In the genomic region with DNA sequence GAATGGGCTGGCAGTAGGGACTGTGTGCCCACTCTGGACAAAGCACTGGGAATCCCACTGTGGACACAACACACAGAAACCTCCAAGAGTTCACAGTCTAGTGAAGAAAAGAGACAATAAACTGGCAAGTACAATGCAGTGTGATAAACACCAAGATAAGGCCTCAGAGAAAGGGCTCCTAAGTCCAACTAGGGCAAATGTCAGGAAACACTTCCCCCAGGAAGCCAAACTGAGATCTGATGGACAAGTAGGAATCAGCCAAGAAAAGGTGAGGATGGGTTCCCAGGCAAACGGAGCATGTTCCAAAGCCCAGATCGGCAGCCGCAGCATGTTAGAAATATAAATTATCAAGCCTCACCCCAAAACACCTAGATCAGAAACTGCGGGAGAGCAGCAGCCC, we compare ENCODE assay signal across 21 cellular contexts. TPM values are rescaled to one million over a fixed set of nuclear protein-coding genes. Genes with fewer than 3 reads are reported as not detected.
DNase-seq lines count a peak whose midpoint lies in the region; ATAC-seq, FAIRE-seq and TF ChIP-seq lines count a peak whose summit lies in the region.
"Had no signal": no experiment of that assay in that cellular context is flagged by ENCODE, and none has a peak within 500 bp of the region (broad histone marks: within the 10 kb centered on the region; RNA-seq: fewer than 3 reads in every experiment).

No MANE protein-coding gene starts in this region.

- H3K4me3 ChIP-seq in HEK293 (ENCODE audit: low read depth, low read length), result no peak overlapping the region
- H3K4me3 ChIP-seq in colonic mucosa, result no peak overlapping the region
- peak overlapping the region in 1 of 2 donors; percentile 44 for H3K4me3 ChIP-seq in mucosa of rectum (ENCODE audit: low read length in 2 of 2)
- H3K4me3 ChIP-seq: A549, BLaER1, HAP-1, SK-N-MC had no signal

- H3K9me3 ChIP-seq in HEK293 (ENCODE audit: control insufficient read depth, insufficient read depth, low read depth, low read length) (no peaks in the 10 kb centered on the region), colonic mucosa (no peaks in the 10 kb centered on the region), mucosa of rectum (ENCODE audit: control insufficient read depth in 2 of 2, low read length in 2 of 2) (no peaks in the 10 kb centered on the region)
- H3K9me3 ChIP-seq: A549, BLaER1, HAP-1 had no signal

- ATAC-seq in HG02763 (IDR thresholded peaks at IDR 0.05; ENCODE audit: unreplicated experiment), result no peak
- ATAC-seq: CD8-positive, alpha-beta T cell had no signal

- no peak for FAIRE-seq in frontal cortex (lab: Jason Lieb, UNC)
- FAIRE-seq: A549, D721Med, GM12892, GM18507 had no signal

- no peak for TF ChIP-seq CTCF in C4-2B (conservative IDR thresholded peaks at IDR 0.05)
- no peak for TF ChIP-seq CTCF in HEK293 (tag by site-specific recombination; IDR thresholded peaks at IDR 0.05)
- TF ChIP-seq CTCF in colonic mucosa (IDR thresholded peaks at IDR 0.05), result no peak

- H3K9ac ChIP-seq in colonic mucosa (ENCODE audit: low read depth in 2 of 2, low read length in 2 of 2) (peak overlapping the region in 1 of 2 donors; percentile 61), mucosa of rectum (ENCODE audit: low read depth in 1 of 2, low read length in 2 of 2) (peak overlapping the region in 1 of 2 donors; percentile 26)
- H3K9ac ChIP-seq: BLaER1 had no signal

- H3K4me1 ChIP-seq in HEK293 (ENCODE audit: control insufficient read depth, insufficient read depth, low read length) (peaks cover 5% of the 10 kb centered on the region), colonic mucosa (peaks cover 4% of the 10 kb centered on the region), mucosa of rectum (ENCODE audit: control insufficient read depth in 2 of 2, insufficient read depth in 2 of 2, low read length in 2 of 2) (peaks cover 14 to 25% of the 10 kb centered on the region in 2 donors)

- DNase-seq in colonic mucosa (peak; percentile 66), NCI-H2227 (lab: John Stamatoyannopoulos, UW; ENCODE audit: unreplicated experiment) (no peak), NCI-H345 (lab: John Stamatoyannopoulos, UW) (no peak), frontal cortex (ENCODE audit: low spot score in 2 of 2) (no peak)
- DNase-seq: CD8-positive, alpha-beta T cell; KG1; MV-4-11; NCI-H446 treated with DMSO at 0.1 percent for 48 hours; NK-92 treated with Interleukin-12 subunit alpha and Interleukin-12 subunit beta, amount 100 ng/mL, for 24 hours; Right ventricle myocardium superior had no signal

- POLR2A ChIA-PET in HEK293 (lab: Yijun Ruan, JAX), result no interaction called here

- H3K36me3 ChIP-seq in HEK293 (ENCODE audit: control insufficient read depth in 2 of 2, insufficient read depth in 1 of 2, low read length in 2 of 2), result no peaks in the 10 kb centered on the region; a peak in 1 of 3 replicates
- H3K36me3 ChIP-seq in colonic mucosa, result no peaks in the 10 kb centered on the region
- peaks cover 4% of the 10 kb centered on the region in 2 donors for H3K36me3 ChIP-seq in mucosa of rectum (ENCODE audit: control insufficient read depth in 2 of 2, insufficient read depth in 2 of 2, low read length in 2 of 2)

- intact Hi-C loops in colonic mucosa (cut with DNase I), result no loop called here

- H3K27me3 ChIP-seq in colonic mucosa (no peaks in the 10 kb centered on the region), mucosa of rectum (ENCODE audit: control insufficient read depth in 2 of 2, insufficient read depth in 2 of 2, low read length in 2 of 2) (no peaks in the 10 kb centered on the region)
- H3K27me3 ChIP-seq: BLaER1 had no signal

- peak overlapping the region; percentile 55 for H3K27ac ChIP-seq in C4-2B
- H3K27ac ChIP-seq in HEK293 (ENCODE audit: extremely low read depth, low read depth, low read length), result no peak overlapping the region
- peak overlapping the region; percentile 52 for H3K27ac ChIP-seq in colonic mucosa
- H3K27ac ChIP-seq in mucosa of rectum (ENCODE audit: low read depth in 2 of 2, low read length in 2 of 2), result peak overlapping the region; percentile 71 to 81
- H3K27ac ChIP-seq: A549, BLaER1, SK-N-MC had no signal

- CTCF ChIA-PET in HEK293 (lab: Yijun Ruan, JAX), result no interaction called here

TF ChIP-seq in HEK293, 187 proteins besides CTCF, POLR2A, EP300 and RAD21:
- TF ChIP-seq ZSCAN30 (tag by site-specific recombination; IDR thresholded peaks at IDR 0.05) (0 out of 2 replicates have a peak, but pooled peaks have one; percentile 19), ZBTB21 (tag by site-specific recombination; IDR thresholded peaks at IDR 0.05) (no peak)
- TF ChIP-seq, protein P1, sequence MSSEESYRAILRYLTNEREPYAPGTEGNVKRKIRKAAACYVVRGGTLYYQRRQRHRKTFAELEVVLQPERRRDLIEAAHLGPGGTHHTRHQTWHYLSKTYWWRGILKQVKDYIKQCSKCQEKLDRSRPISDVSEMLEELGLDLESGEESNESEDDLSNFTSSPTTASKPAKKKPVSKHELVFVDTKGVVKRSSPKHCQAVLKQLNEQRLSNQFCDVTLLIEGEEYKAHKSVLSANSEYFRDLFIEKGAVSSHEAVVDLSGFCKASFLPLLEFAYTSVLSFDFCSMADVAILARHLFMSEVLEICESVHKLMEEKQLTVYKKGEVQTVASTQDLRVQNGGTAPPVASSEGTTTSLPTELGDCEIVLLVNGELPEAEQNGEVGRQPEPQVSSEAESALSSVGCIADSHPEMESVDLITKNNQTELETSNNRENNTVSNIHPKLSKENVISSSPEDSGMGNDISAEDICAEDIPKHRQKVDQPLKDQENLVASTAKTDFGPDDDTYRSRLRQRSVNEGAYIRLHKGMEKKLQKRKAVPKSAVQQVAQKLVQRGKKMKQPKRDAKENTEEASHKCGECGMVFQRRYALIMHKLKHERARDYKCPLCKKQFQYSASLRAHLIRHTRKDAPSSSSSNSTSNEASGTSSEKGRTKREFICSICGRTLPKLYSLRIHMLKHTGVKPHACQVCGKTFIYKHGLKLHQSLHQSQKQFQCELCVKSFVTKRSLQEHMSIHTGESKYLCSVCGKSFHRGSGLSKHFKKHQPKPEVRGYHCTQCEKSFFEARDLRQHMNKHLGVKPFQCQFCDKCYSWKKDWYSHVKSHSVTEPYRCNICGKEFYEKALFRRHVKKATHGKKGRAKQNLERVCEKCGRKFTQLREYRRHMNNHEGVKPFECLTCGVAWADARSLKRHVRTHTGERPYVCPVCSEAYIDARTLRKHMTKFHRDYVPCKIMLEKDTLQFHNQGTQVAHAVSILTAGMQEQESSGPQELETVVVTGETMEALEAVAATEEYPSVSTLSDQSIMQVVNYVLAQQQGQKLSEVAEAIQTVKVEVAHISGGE (tag by site-specific recombination; conservative IDR thresholded peaks at IDR 0.05; ENCODE audit: low read depth), result no peak

RNA-seq across cellular contexts. Expression of a gene that starts 5.4 kb away (rescaled TPM):
- total RNA-seq in colonic mucosa, result 10 to 100 TPM; 60.0 to 69.0 TPM
- total RNA-seq in frontal cortex, result 14.7 TPM

RNA-seq across cellular contexts. Expression of a gene that starts 37.5 kb away (rescaled TPM):
- 100 to 1,000 TPM; 211 to 215 TPM for total RNA-seq in colonic mucosa
- total RNA-seq in frontal cortex, result 275 TPM

RNA-seq across cellular contexts. Expression of a gene that starts 37.5 kb away (rescaled TPM):
- total RNA-seq in colonic mucosa (100 to 1,000 TPM in 1 of 2 donors, 10 to 100 TPM in 1; 99.1 to 120 TPM), frontal cortex (532 TPM)
